In genomic region chr15:75903331-75904240, GRCh38 we compare ENCODE assay signal across 1 cellular context.
A peak's percentile ranks its signal among the peaks of the same experiment; 100 is the strongest.
TF ChIP-seq lines count a peak whose summit lies in the region.

Gene FBXO22, plus strand, starts transcription at chr15:75903878. Its CDS starts 86 bp downstream, at chr15:75903964.

TF ChIP-seq in K562, 482 proteins besides CTCF, POLR2A, EP300 and RAD21 (continued from another document):
- TF ChIP-seq ZBTB40 (IDR thresholded peaks at IDR 0.05) = peak; percentile 98
- TF ChIP-seq ZBTB40 (CRISPR knock-in tag; IDR thresholded peaks at IDR 0.05) = no peak
- TF ChIP-seq TEAD4 (IDR thresholded peaks at IDR 0.05; ENCODE audit: low read length) = peak; percentile 7; the same call in 1 of the 2 replicates
- no peak for TF ChIP-seq TEAD4 (CRISPR knock-in tag; IDR thresholded peaks at IDR 0.05; ENCODE audit: borderline replicate concordance)
- no peak for TF ChIP-seq TFAM (CRISPR knock-in tag; conservative IDR thresholded peaks at IDR 0.05)
- peak in 1 of 2 experiments; percentile 82; a peak in 2 of 4 replicates for TF ChIP-seq TEAD1 (CRISPR knock-in tag; IDR thresholded peaks at IDR 0.05)
- no peak for TF ChIP-seq KAT8 (IDR thresholded peaks at IDR 0.05; ENCODE audit: low read depth)
- no peak for TF ChIP-seq PCBP2 (IDR thresholded peaks at IDR 0.05; ENCODE audit: low read depth, low read length, poor library complexity, severe bottlenecking)
- TF ChIP-seq NELFE (IDR thresholded peaks at IDR 0.05; ENCODE audit: insufficient read depth, insufficient read length) = no peak
- no peak for TF ChIP-seq HDGF (IDR thresholded peaks at IDR 0.05)
